Comparison of ENCODE assay signal across 8 cellular contexts in the genomic region with DNA sequence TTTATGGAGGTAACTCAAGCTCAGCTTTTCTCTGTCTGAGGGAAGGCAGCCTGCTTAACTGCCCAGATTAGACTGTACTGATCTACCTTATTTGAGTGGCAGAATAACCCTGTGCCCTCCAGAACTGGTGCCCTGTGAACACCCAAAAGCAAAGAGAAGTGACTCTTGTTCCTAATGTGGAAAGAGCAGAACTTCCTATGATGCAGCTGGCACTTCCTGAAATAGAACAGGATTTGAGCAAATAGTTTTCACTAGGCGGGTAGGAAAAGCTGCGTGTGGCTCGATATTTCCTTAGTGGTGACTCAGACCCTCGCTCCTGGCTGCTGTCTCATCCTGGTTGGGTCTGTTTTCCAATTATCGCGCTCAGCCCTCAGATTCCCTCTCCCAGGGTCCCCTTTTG.
DNase-seq lines count a peak whose midpoint lies in the region; TF ChIP-seq lines count a peak whose summit lies in the region.

No MANE protein-coding gene starts in this region.

- WGBS in smooth muscle cell (ENCODE audit: low lambda C conversion rate), result 0% methylated on average over 6 of the region's 6 CpGs

- no peak overlapping the region for H2AFZ ChIP-seq in smooth muscle cell (ENCODE audit: low read depth)

- H3K9ac ChIP-seq in smooth muscle cell (ENCODE audit: low read depth), result peak overlapping the region; percentile 73

- no peaks in the 10 kb centered on the region for H3K9me3 ChIP-seq in left ventricle myocardium inferior (replicated peaks)
- no peaks in the 10 kb centered on the region for H3K9me3 ChIP-seq in smooth muscle cell (replicated peaks; ENCODE audit: low read depth)

- H3K4me3 ChIP-seq in left ventricle myocardium inferior (no peak overlapping the region), smooth muscle cell (no peak overlapping the region)

- DNase-seq in GM04503 (ENCODE audit: low read depth) (peak; percentile 56), left ventricle myocardium inferior (no peak), smooth muscle cell (lab: John Stamatoyannopoulos, UW; ENCODE audit: unreplicated experiment) (peak; percentile 6), DMS79 (lab: John Stamatoyannopoulos, UW) (no peak), C1 segment of cervical spinal cord (lab: John Stamatoyannopoulos, UW) (no peak), NCI-H2029 (lab: John Stamatoyannopoulos, UW) (no peak)
- DNase-seq in activated CD4-positive, alpha-beta T cell treated with anti-CD3 and anti-CD28 coated beads, Interleukin-2, amount 50 U/mL, for 48 hours, result no peak

- H3K27ac ChIP-seq in VCaP (peak overlapping the region; percentile 40; the same call in 1 of the 2 replicates), left ventricle myocardium inferior (replicated peaks) (peak overlapping the region; percentile 67), smooth muscle cell (ENCODE audit: low read depth) (peak overlapping the region; percentile 86)

- H3K36me3 ChIP-seq in left ventricle myocardium inferior, result no peaks in the 10 kb centered on the region
- H3K36me3 ChIP-seq in smooth muscle cell (ENCODE audit: low read depth), result no peaks in the 10 kb centered on the region

- H3K4me2 ChIP-seq in smooth muscle cell, result peak overlapping the region; percentile 64

- TF ChIP-seq CTCF in VCaP (conservative IDR thresholded peaks at IDR 0.05) (no peak), left ventricle myocardium inferior (IDR thresholded peaks at IDR 0.05; ENCODE audit: borderline replicate concordance) (no peak), smooth muscle cell (IDR thresholded peaks at IDR 0.05; ENCODE audit: borderline replicate concordance, insufficient read depth, poor library complexity, severe bottlenecking) (no peak)

- H3K79me2 ChIP-seq in smooth muscle cell (ENCODE audit: low read depth), result no peaks in the 10 kb centered on the region

- intact Hi-C loops in left ventricle myocardium inferior (cut with micrococcal nuclease), result no loop called here

- no peaks in the 10 kb centered on the region for H4K20me1 ChIP-seq in smooth muscle cell (ENCODE audit: low read depth)

- H3F3A ChIP-seq in smooth muscle cell (ENCODE audit: low read depth), result no peaks in the 10 kb centered on the region

- H3K4me1 ChIP-seq in left ventricle myocardium inferior (peaks cover 50% of the 10 kb centered on the region), smooth muscle cell (ENCODE audit: low read depth) (peaks cover 5% of the 10 kb centered on the region)

- H3K27me3 ChIP-seq in left ventricle myocardium inferior (ENCODE audit: low read depth), result no peaks in the 10 kb centered on the region
- peaks cover 4% of the 10 kb centered on the region for H3K27me3 ChIP-seq in smooth muscle cell (ENCODE audit: low read depth)

Comparison
In these comparisons a context has a peak if more than half of its experiments do, and no peak if none do; other contexts are left out.
1. DNase-seq: peak in GM04503 (single experiment) and smooth muscle cell (single experiment); none in left ventricle myocardium inferior (single experiment), DMS79 (single experiment), activated CD4-positive, alpha-beta T cell treated with anti-CD3 and anti-CD28 coated beads, Interleukin-2, amount 50 U/mL, for 48 hours (0 of 2), C1 segment of cervical spinal cord (0 of 14) and NCI-H2029 (single experiment).
2. Peak in every context shown above with its lines, with median percentiles within 50 percentile points of each other: H3K27ac ChIP-seq.